ENCODE assay signal across 8 cellular contexts in the genomic region with DNA sequence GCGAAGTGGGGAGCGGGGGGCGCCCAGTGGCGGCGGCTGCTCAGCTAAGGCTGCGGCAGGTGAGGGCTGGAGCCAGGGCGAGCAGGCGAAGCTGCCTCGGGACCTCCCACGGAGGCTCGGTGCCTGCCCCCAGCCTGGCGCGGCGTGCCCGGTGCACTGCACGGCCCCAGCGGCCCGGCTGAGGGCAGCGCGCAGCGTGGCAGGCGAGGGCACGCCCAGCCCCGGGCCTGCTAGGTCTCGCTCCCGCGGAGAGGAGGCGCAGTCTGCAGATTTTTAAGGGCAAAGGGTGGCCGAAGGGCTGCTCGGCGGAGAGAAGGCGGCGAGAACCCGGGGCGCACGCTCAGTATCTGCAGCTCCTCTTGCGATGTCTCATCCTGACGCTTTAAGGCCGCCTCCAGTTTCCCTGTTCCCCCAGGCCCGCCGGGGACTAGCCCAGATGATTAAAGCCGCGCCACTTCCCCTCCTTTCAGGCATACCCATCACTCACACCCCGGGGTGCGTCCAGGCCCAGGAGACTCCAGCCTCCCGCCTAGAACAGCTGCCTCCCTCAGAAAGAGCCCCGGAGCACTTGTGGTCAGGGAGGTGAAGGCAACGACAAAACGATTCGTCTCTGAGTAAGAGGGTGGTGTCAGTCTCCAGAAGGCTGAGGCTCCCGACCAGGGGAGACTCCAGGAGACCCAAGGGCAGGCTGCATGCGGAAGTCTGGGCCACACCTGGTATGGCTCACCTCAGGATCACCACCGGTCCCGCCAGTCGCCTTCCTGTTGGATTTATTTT. TPM values are rescaled to one million over a fixed set of nuclear protein-coding genes. Genes with fewer than 3 reads are reported as not detected.
A peak's percentile ranks its signal among the peaks of the same experiment; 100 is the strongest.
DNase-seq lines count a peak whose midpoint lies in the region; ATAC-seq and TF ChIP-seq lines count a peak whose summit lies in the region.

Gene FERMT1 (minus strand): TSS at position 158 of the 777 bp plus-strand sequence. CDS start 3,476 bp downstream, outside the sequence.

- DNase-seq in DMS153 (lab: John Stamatoyannopoulos, UW) (peak; percentile 69), NCI-H1092 treated with DMSO at 0.1 percent for 48 hours (lab: John Stamatoyannopoulos, UW) (peak; percentile 74), epithelial cell of prostate (ENCODE audit: low read depth, low spot score) (peak; percentile 86), mucosa of gallbladder (ENCODE audit: low spot score) (peak; percentile 46), suprapubic skin (ENCODE audit: low spot score in 2 of 2) (peak in 1 of 2 donors; percentile 65), inferior parietal cortex (ENCODE audit: extremely low spot score) (no peak)

- H3K27ac ChIP-seq in VCaP (peak within 1 kb of the TSS; percentile 88), epithelial cell of prostate (peak within 1 kb of the TSS; percentile 100), suprapubic skin (peak within 1 kb of the TSS; percentile 94)

- H3K36me3 ChIP-seq in suprapubic skin, result no peaks in the 10 kb centered on the region

- peaks cover 36% of the 10 kb centered on the region for H3K4me1 ChIP-seq in suprapubic skin

- TF ChIP-seq CTCF in VCaP (conservative IDR thresholded peaks at IDR 0.05), result peak; percentile 45
- TF ChIP-seq CTCF in suprapubic skin (IDR thresholded peaks at IDR 0.05), result no peak

- H3K9me3 ChIP-seq in suprapubic skin, result no peaks in the 10 kb centered on the region

- ATAC-seq in GM21786 (IDR thresholded peaks at IDR 0.05; ENCODE audit: unreplicated experiment), result peak; percentile 77

- 4% methylated on average over 50 of the region's 55 CpGs for WGBS in suprapubic skin

- no peak for TF ChIP-seq EP300 in suprapubic skin (IDR thresholded peaks at IDR 0.05)

- peaks cover 11% of the 10 kb centered on the region for H3K27me3 ChIP-seq in suprapubic skin

- peak within 1 kb of the TSS; percentile 61 for H3K4me3 ChIP-seq in suprapubic skin

- no peak for TF ChIP-seq POLR2A in suprapubic skin (IDR thresholded peaks at IDR 0.05)

RNA-seq across cellular contexts. Expression of gene FERMT1, which starts in this region (rescaled TPM):
- total RNA-seq in mucosa of gallbladder, result 9.2 TPM
- 10 to 100 TPM; 32.9 to 53.4 (median 37.5) TPM for total RNA-seq in suprapubic skin
